Comparison of ENCODE assay signal across 12 cellular contexts in the genomic region with DNA sequence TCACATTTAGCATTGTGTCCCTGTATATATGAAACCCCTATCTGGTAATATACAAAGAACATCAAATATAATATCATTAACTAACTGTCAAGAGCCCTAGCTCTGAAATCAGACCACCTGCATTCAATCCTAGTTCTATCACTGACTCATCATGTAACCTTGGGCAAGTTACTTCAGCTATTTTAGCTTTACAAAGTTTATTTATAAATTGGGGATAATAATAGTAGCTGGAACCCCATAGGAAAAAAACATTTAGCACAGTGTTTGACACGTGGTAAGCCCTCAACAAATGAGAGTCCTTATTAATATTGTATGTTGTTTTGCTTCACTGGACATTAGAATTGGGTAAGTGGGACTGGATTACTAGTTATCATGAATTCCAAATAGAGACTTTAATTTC.
DNase-seq lines count a peak whose midpoint lies in the region; ATAC-seq, FAIRE-seq and TF ChIP-seq lines count a peak whose summit lies in the region.
"Had no signal": no experiment of that assay in that cellular context is flagged by ENCODE, and none has a peak within 500 bp of the region (broad histone marks: within the 10 kb centered on the region; RNA-seq: fewer than 3 reads in every experiment).

No MANE protein-coding gene starts in this region.

- H3K4me1 ChIP-seq in Karpas-422 (ENCODE audit: low read length) = peaks cover 40% of the 10 kb centered on the region
- peaks cover 5 to 39% (median 36%) of the 10 kb centered on the region in 5 donors for H3K4me1 ChIP-seq in subcutaneous abdominal adipose tissue (ENCODE audit: control insufficient read depth in 5 of 5, insufficient read depth in 5 of 5, low read length in 5 of 5)
- peaks cover 0 to 6% of the 10 kb centered on the region in 2 donors for H3K4me1 ChIP-seq in thyroid gland
- H3K4me1 ChIP-seq: Caco-2 had no signal

- H3K36me3 ChIP-seq in Karpas-422 (ENCODE audit: insufficient read depth, low read length) (peaks cover 44% of the 10 kb centered on the region), bronchial epithelial cell (ENCODE audit: control insufficient read depth, insufficient read depth, low read length) (no peaks in the 10 kb centered on the region), subcutaneous abdominal adipose tissue (ENCODE audit: control insufficient read depth in 5 of 5, insufficient read depth in 5 of 5, low read length in 5 of 5) (peaks cover 11 to 39% (median 32%) of the 10 kb centered on the region in 5 donors), thyroid gland (no peaks in the 10 kb centered on the region)

- FAIRE-seq in bronchial epithelial cell (lab: Jason Lieb, UNC) = no peak

- DNase-seq in Karpas-422 (peak; percentile 60), bronchial epithelial cell (ENCODE audit: low read depth) (peak; percentile 18), iris pigment epithelial cell (ENCODE audit: low read depth) (peak; percentile 26), thyroid gland (no peak)
- DNase-seq: Caco-2, MV-4-11, NCI-H146, PC-9, SK-N-SH had no signal

- peaks cover 64% of the 10 kb centered on the region for H3K79me2 ChIP-seq in Karpas-422 (ENCODE audit: low read length)

- H4K20me1 ChIP-seq in Karpas-422 (ENCODE audit: insufficient read depth, low read depth, low read length) = no peaks in the 10 kb centered on the region

- H3K9ac ChIP-seq in Karpas-422 (ENCODE audit: low read length) (no peak overlapping the region), subcutaneous abdominal adipose tissue (ENCODE audit: low read length in 5 of 5) (peak overlapping the region in 2 of 5 donors; percentile 44 to 63)
- H3K9ac ChIP-seq: SK-N-SH had no signal

- H3K27ac ChIP-seq in Karpas-422 (ENCODE audit: low read length) (peak overlapping the region; percentile 66), subcutaneous abdominal adipose tissue (ENCODE audit: low read depth, low read length) (peak overlapping the region; percentile 97), thyroid gland (no peak overlapping the region)
- H3K27ac ChIP-seq: PC-9 had no signal

- no peak overlapping the region for H3K4me3 ChIP-seq in Karpas-422 (ENCODE audit: low read length)
- no peak overlapping the region for H3K4me3 ChIP-seq in bronchial epithelial cell (ENCODE audit: low read depth, low read length)
- no peak overlapping the region for H3K4me3 ChIP-seq in subcutaneous abdominal adipose tissue (ENCODE audit: low read depth in 1 of 5, low read length in 5 of 5)
- H3K4me3 ChIP-seq in thyroid gland (replicated peaks in 1 of 3) = no peak overlapping the region
- H3K4me3 ChIP-seq: PC-9 had no signal

- WGBS in thyroid gland, 2 donors = 50 to 62% methylated on average over 1 of the region's 1 CpG

- no peaks in the 10 kb centered on the region for H3K9me2 ChIP-seq in Karpas-422 (replicated peaks; ENCODE audit: insufficient read depth, low read length)
- H3K9me2 ChIP-seq: SK-N-SH had no signal

- TF ChIP-seq CTCF in bronchial epithelial cell (IDR thresholded peaks at IDR 0.05; ENCODE audit: insufficient read depth, low read length, severe bottlenecking) (no peak), thyroid gland (IDR thresholded peaks at IDR 0.05) (no peak)

- H2AFZ ChIP-seq in Karpas-422 (ENCODE audit: low read length) = no peak overlapping the region
- H2AFZ ChIP-seq: PC-9 had no signal

- peak overlapping the region; percentile 24 for H3K4me2 ChIP-seq in Karpas-422 (ENCODE audit: low read depth, low read length, poor library complexity, severe bottlenecking)
- H3K4me2 ChIP-seq: PC-9, SK-N-SH had no signal

- ATAC-seq in GM18502 (IDR thresholded peaks at IDR 0.05; ENCODE audit: poor library complexity, unreplicated experiment) (no peak), GM21576 (IDR thresholded peaks at IDR 0.05; ENCODE audit: unreplicated experiment) (no peak)

- H3K27me3 ChIP-seq in Karpas-422 (ENCODE audit: low read length) (no peaks in the 10 kb centered on the region), bronchial epithelial cell (ENCODE audit: control insufficient read depth, insufficient read depth, low read length) (no peaks in the 10 kb centered on the region), subcutaneous abdominal adipose tissue (ENCODE audit: control insufficient read depth in 5 of 5, insufficient read depth in 4 of 5, low read length in 5 of 5) (no peaks in the 10 kb centered on the region), thyroid gland (no peaks in the 10 kb centered on the region)

- H3K9me3 ChIP-seq in Karpas-422 (ENCODE audit: low read length) (no peaks in the 10 kb centered on the region), subcutaneous abdominal adipose tissue (ENCODE audit: control insufficient read depth in 5 of 5, low read length in 5 of 5) (no peaks in the 10 kb centered on the region), thyroid gland (no peaks in the 10 kb centered on the region)
- H3K9me3 ChIP-seq: Caco-2, SK-N-SH had no signal

- TF ChIP-seq POLR2A in thyroid gland (IDR thresholded peaks at IDR 0.05) = no peak

- intact Hi-C loops in thyroid gland (cut with DNase I) = no loop called here

Comparison
In these comparisons a context has a peak if more than half of its experiments do, and no peak if none do; other contexts are left out.
1. DNase-seq: peak in Karpas-422 (single experiment), bronchial epithelial cell (single experiment) and iris pigment epithelial cell (single experiment); none in thyroid gland (0 of 2).
2. H3K27ac ChIP-seq: peak in Karpas-422 (single experiment) and subcutaneous abdominal adipose tissue (single experiment); none in thyroid gland (0 of 3).